Comparison of ENCODE assay signal across 10 cellular contexts in genomic region chr3:32406481-32407408, GRCh38. TPM values are rescaled to one million over a fixed set of nuclear protein-coding genes. Genes with fewer than 3 reads are reported as not detected.
DNase-seq lines count a peak whose midpoint lies in the region; ATAC-seq and TF ChIP-seq lines count a peak whose summit lies in the region.
"Had no signal": no experiment of that assay in that cellular context is flagged by ENCODE, and none has a peak within 500 bp of the region (broad histone marks: within the 10 kb centered on the region; RNA-seq: fewer than 3 reads in every experiment).

No MANE protein-coding gene starts in this region.

- TF ChIP-seq POLR2A in esophagus squamous epithelium (IDR thresholded peaks at IDR 0.05): no peak

- CTCF ChIA-PET in activated naive CD4-positive, alpha-beta T cell treated with anti-CD3 and anti-CD28 coated beads for 36 hours (lab: Charles Lee): interaction anchor here (1.1 to 3.5 kb wide), 3 partner anchors 9 to 61 kb away, joined by 3 to 12 read pairs (median 9); no protein-coding TSS in a partner anchor

- H3F3A ChIP-seq in OCI-LY1 (ENCODE audit: insufficient read depth, low read length): no peaks in the 10 kb centered on the region

- peaks cover 3% of the 10 kb centered on the region; the same call in 1 of the 2 replicates for H3K79me2 ChIP-seq in OCI-LY1 (ENCODE audit: insufficient read depth, low read length)

- H3K4me1 ChIP-seq in OCI-LY1 (ENCODE audit: insufficient read depth, low read length, severe bottlenecking): peaks cover 44% of the 10 kb centered on the region
- peaks cover 3 to 49% (median 25%) of the 10 kb centered on the region in 3 donors for H3K4me1 ChIP-seq in esophagus squamous epithelium

- H3K4me3 ChIP-seq in OCI-LY1 (ENCODE audit: low read depth, low read length, poor library complexity, severe bottlenecking) (no peak overlapping the region), esophagus squamous epithelium (no peak overlapping the region)

- TF ChIP-seq CTCF in OCI-LY1 (IDR thresholded peaks at IDR 0.05; ENCODE audit: low read length) (no peak), esophagus squamous epithelium (IDR thresholded peaks at IDR 0.05) (no peak), type B pancreatic cell (conservative IDR thresholded peaks at IDR 0.05) (no peak)

- WGBS in esophagus squamous epithelium, 2 donors: 32 to 61% methylated on average over 7 of the region's 7 CpGs

- no peak for ATAC-seq in GM21723 (IDR thresholded peaks at IDR 0.05; ENCODE audit: unreplicated experiment)

- H3K27ac ChIP-seq in OCI-LY1 (ENCODE audit: low read depth, low read length, poor library complexity, severe bottlenecking): peak overlapping the region; percentile 20
- peak overlapping the region in 3 of 4 donors; percentile 1 to 45 (median 4) for H3K27ac ChIP-seq in esophagus squamous epithelium
- H3K27ac ChIP-seq: KMS-11 had no signal

- H3K9me2 ChIP-seq in OCI-LY1 (ENCODE audit: low read depth, low read length): no peaks in the 10 kb centered on the region

- peaks cover 18% of the 10 kb centered on the region for H3K36me3 Mint-ChIP-seq in activated naive CD4-positive, alpha-beta T cell treated with anti-CD3 and anti-CD28 coated beads for 36 hours (ENCODE audit: low read depth)
- peaks cover 4% of the 10 kb centered on the region for H3K36me3 Mint-ChIP-seq in type B pancreatic cell

- intact Hi-C loops in activated naive CD4-positive, alpha-beta T cell treated with anti-CD3 and anti-CD28 coated beads for 36 hours (cut with micrococcal nuclease): no loop called here
- intact Hi-C loops in esophagus squamous epithelium (cut with DNase I): no loop called here

- no peak for DNase-seq in activated naive CD4-positive, alpha-beta T cell treated with anti-CD3 and anti-CD28 coated beads for 36 hours
- no peak for DNase-seq in activated naive CD4-positive, alpha-beta T cell treated with Interleukin-2 at 50 U/mL for 16 hours
- DNase-seq in esophagus squamous epithelium (lab: John Stamatoyannopoulos, UW) (no peak), type B pancreatic cell (ENCODE audit: extremely low spot score, unreplicated experiment) (no peak), HPDE6-E6E7 (ENCODE audit: extremely low spot score) (no peak), hepatic stellate cell (ENCODE audit: low spot score) (no peak)
- DNase-seq: CD8-positive, alpha-beta memory T cell had no signal

- H3K9me3 ChIP-seq in OCI-LY1 (ENCODE audit: low read length) (no peaks in the 10 kb centered on the region), esophagus squamous epithelium (no peaks in the 10 kb centered on the region)

- no peaks in the 10 kb centered on the region for H3K27me3 Mint-ChIP-seq in activated naive CD4-positive, alpha-beta T cell treated with anti-CD3 and anti-CD28 coated beads for 36 hours (ENCODE audit: low read depth)
- H3K27me3 Mint-ChIP-seq in type B pancreatic cell: no peaks in the 10 kb centered on the region
- H3K27me3 Mint-ChIP-seq: CD8-positive, alpha-beta memory T cell had no signal

- H2AFZ ChIP-seq in OCI-LY1 (ENCODE audit: low read length): no peak overlapping the region

- H3K4me1 Mint-ChIP-seq in activated naive CD4-positive, alpha-beta T cell treated with anti-CD3 and anti-CD28 coated beads for 36 hours (ENCODE audit: low read depth): peaks cover 83% of the 10 kb centered on the region
- peaks cover 26% of the 10 kb centered on the region for H3K4me1 Mint-ChIP-seq in type B pancreatic cell (ENCODE audit: unreplicated experiment)

- H3K27me3 ChIP-seq in OCI-LY1 (ENCODE audit: insufficient read depth, low read length): no peaks in the 10 kb centered on the region
- H3K27me3 ChIP-seq in esophagus squamous epithelium: peaks cover 0 to 91% (median 0%) of the 10 kb centered on the region in 4 donors

- no peaks in the 10 kb centered on the region for H3K9me3 Mint-ChIP-seq in activated naive CD4-positive, alpha-beta T cell treated with anti-CD3 and anti-CD28 coated beads for 36 hours
- peaks cover 3% of the 10 kb centered on the region for H3K9me3 Mint-ChIP-seq in type B pancreatic cell
- H3K9me3 Mint-ChIP-seq: CD8-positive, alpha-beta memory T cell had no signal

- no peak overlapping the region for H3K4me3 Mint-ChIP-seq in activated naive CD4-positive, alpha-beta T cell treated with anti-CD3 and anti-CD28 coated beads for 36 hours
- H3K4me3 Mint-ChIP-seq in type B pancreatic cell: no peak overlapping the region
- H3K4me3 Mint-ChIP-seq: CD8-positive, alpha-beta memory T cell had no signal

- no peaks in the 10 kb centered on the region for H3K36me3 ChIP-seq in OCI-LY1 (ENCODE audit: insufficient read depth, low read length)
- no peaks in the 10 kb centered on the region for H3K36me3 ChIP-seq in esophagus squamous epithelium

- peak overlapping the region; percentile 48 for H3K27ac Mint-ChIP-seq in activated naive CD4-positive, alpha-beta T cell treated with anti-CD3 and anti-CD28 coated beads for 36 hours
- H3K27ac Mint-ChIP-seq in type B pancreatic cell: peak overlapping the region; percentile 23

- H4K20me1 ChIP-seq in OCI-LY1 (ENCODE audit: insufficient read depth, low read length): no peaks in the 10 kb centered on the region

- H3K4me2 ChIP-seq in OCI-LY1 (ENCODE audit: low read length): no peak overlapping the region
- H3K4me2 ChIP-seq: KMS-11 had no signal

- no peak overlapping the region for H3K9ac ChIP-seq in OCI-LY1 (ENCODE audit: low read length)
- H3K9ac ChIP-seq: KMS-11 had no signal

RNA-seq across cellular contexts. Expression of gene CMTM7, which starts 15.1 kb away (rescaled TPM):
- total RNA-seq in activated naive CD4-positive, alpha-beta T cell treated with anti-CD3 and anti-CD28 coated beads for 36 hours: 10 to 100 TPM; 59.1 to 60.2 TPM
- total RNA-seq in esophagus squamous epithelium: 1 to 10 TPM in 2 of 4 donors, under 1 TPM in 1, not detected in 1; 0.35 to 6.7 (median 3.0) TPM
- total RNA-seq in type B pancreatic cell (ENCODE audit: low replicate concordance): 8.2 and 20.4 TPM in 2 replicates
